Comparison of ENCODE assay signal across 2 cellular contexts in genomic region chr2:27701676-27702075, GRCh38.
TF ChIP-seq lines count a peak whose summit lies in the region.

No MANE protein-coding gene starts in this region.

TF ChIP-seq in HepG2, 621 proteins besides CTCF, POLR2A, EP300 and RAD21:
- TF ChIP-seq NFKB2 (CRISPR knock-in tag; IDR thresholded peaks at IDR 0.05; ENCODE audit: borderline replicate concordance) = no peak
- TF ChIP-seq ZNF292 (CRISPR knock-in tag; IDR thresholded peaks at IDR 0.05; ENCODE audit: borderline replicate concordance, low read depth) = no peak
- TF ChIP-seq SMARCC2 (IDR thresholded peaks at IDR 0.05) = no peak
- no peak for TF ChIP-seq ZNF781 (CRISPR knock-in tag; IDR thresholded peaks at IDR 0.05; ENCODE audit: borderline replicate concordance, not compliant biosample characterization)
- no peak for TF ChIP-seq DR1 (CRISPR knock-in tag; IDR thresholded peaks at IDR 0.05)
- TF ChIP-seq PPARG (CRISPR knock-in tag; conservative IDR thresholded peaks at IDR 0.05) = no peak
- no peak for TF ChIP-seq RFXAP (CRISPR knock-in tag; IDR thresholded peaks at IDR 0.05; ENCODE audit: borderline replicate concordance)
- TF ChIP-seq TEAD3 (CRISPR knock-in tag; optimal IDR thresholded peaks at IDR 0.05; ENCODE audit: borderline replicate concordance) = no peak
- no peak for TF ChIP-seq MYNN (CRISPR knock-in tag; IDR thresholded peaks at IDR 0.05; ENCODE audit: low read depth)
- no peak for TF ChIP-seq SP1 (IDR thresholded peaks at IDR 0.05)
- no peak for TF ChIP-seq SP1 (CRISPR knock-in tag; IDR thresholded peaks at IDR 0.05)
- TF ChIP-seq ZUFSP (CRISPR knock-in tag; IDR thresholded peaks at IDR 0.05; ENCODE audit: borderline replicate concordance) = no peak
- no peak for TF ChIP-seq XBP1 (CRISPR knock-in tag; IDR thresholded peaks at IDR 0.05)
- TF ChIP-seq, protein P1, sequence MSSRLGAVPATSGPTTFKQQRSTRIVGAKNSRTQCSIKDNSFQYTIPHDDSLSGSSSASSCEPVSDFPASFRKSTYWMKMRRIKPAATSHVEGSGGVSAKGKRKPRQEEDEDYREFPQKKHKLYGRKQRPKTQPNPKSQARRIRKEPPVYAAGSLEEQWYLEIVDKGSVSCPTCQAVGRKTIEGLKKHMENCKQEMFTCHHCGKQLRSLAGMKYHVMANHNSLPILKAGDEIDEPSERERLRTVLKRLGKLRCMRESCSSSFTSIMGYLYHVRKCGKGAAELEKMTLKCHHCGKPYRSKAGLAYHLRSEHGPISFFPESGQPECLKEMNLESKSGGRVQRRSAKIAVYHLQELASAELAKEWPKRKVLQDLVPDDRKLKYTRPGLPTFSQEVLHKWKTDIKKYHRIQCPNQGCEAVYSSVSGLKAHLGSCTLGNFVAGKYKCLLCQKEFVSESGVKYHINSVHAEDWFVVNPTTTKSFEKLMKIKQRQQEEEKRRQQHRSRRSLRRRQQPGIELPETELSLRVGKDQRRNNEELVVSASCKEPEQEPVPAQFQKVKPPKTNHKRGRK (CRISPR knock-in tag; IDR thresholded peaks at IDR 0.05) = no peak
- TF ChIP-seq THYN1 (CRISPR knock-in tag; IDR thresholded peaks at IDR 0.05; ENCODE audit: borderline replicate concordance, low read depth) = no peak
- no peak for TF ChIP-seq AGO1 (IDR thresholded peaks at IDR 0.05; ENCODE audit: low read depth, low read length, poor library complexity, severe bottlenecking)
- TF ChIP-seq ZNF572 (CRISPR knock-in tag; IDR thresholded peaks at IDR 0.05) = no peak
- no peak for TF ChIP-seq GRHL1 (CRISPR knock-in tag; conservative IDR thresholded peaks at IDR 0.05)
- TF ChIP-seq NPAS2 (CRISPR knock-in tag; IDR thresholded peaks at IDR 0.05; ENCODE audit: borderline replicate concordance) = no peak
- TF ChIP-seq NFIB (CRISPR knock-in tag; IDR thresholded peaks at IDR 0.05; ENCODE audit: borderline replicate concordance) = no peak

TF ChIP-seq in SK-N-SH, 30 proteins besides CTCF, POLR2A, EP300 and RAD21:
- no peak for TF ChIP-seq MAX (IDR thresholded peaks at IDR 0.05; ENCODE audit: low read depth)
- TF ChIP-seq SMC3 (IDR thresholded peaks at IDR 0.05; ENCODE audit: low read depth, low read length) = no peak
- TF ChIP-seq ELF1 (IDR thresholded peaks at IDR 0.05) = no peak
- TF ChIP-seq FOSL2 (IDR thresholded peaks at IDR 0.05; ENCODE audit: borderline replicate concordance, low read depth) = no peak
